Comparison of ENCODE assay signal across 8 cellular contexts in the genomic region with DNA sequence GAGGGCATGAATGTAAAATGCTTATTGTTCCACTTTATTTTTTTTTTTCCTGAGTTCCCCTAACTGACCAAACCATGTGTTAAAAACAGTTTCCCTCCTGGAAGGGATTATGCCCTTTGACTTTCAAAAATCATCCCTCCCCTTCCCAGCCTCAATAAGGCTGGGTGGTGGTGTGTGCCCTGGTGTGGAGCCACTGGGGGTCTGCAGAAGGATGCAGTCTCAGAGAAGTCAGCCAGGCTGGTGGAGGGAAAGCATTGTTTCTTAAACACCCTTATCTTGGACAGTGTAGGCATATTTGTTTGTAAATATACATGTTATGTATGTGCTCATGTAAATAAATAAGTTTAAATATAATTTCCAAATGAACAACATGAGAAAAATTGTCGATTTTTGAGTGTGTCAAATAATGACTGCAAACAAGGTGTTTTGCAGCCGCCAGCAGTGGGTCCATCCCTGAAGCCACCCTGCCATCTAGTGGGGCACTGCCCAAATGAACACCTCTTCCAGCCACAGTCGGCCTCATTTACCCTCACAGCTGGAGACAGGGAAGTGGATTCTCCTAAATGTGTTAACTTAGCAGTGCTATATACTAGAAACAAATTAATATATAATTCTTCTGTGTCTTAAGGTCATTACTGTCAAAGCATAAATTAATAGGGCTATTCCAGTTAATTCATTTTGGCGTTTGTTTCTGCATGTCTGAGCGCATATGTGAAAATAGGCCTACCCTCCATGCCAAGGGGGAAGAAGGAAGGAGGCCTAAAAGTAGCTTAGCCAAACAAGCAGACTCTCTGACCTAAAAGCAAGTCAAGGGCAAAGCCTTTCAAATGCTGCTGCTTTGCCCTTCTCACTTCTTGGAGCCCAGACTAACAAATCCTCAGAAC.
A peak's percentile ranks its signal among the peaks of the same experiment; 100 is the strongest.
DNase-seq lines count a peak whose midpoint lies in the region; ATAC-seq and TF ChIP-seq lines count a peak whose summit lies in the region.

No MANE protein-coding gene starts in this region.

- H3K9me2 ChIP-seq in DOHH2 (replicated peaks; ENCODE audit: control insufficient read depth, low read length): no peaks in the 10 kb centered on the region

- no peaks in the 10 kb centered on the region for H3K9me3 ChIP-seq in DOHH2 (ENCODE audit: control insufficient read depth, insufficient read depth, low read length)
- H3K9me3 ChIP-seq in neuron (ENCODE audit: low read length): no peaks in the 10 kb centered on the region

- H3K27ac ChIP-seq in DOHH2 (ENCODE audit: low read depth, low read length): no peak overlapping the region
- no peak overlapping the region for H3K27ac ChIP-seq in RWPE1

- peak; percentile 56 for DNase-seq in NB4 (ENCODE audit: low read depth)
- peak; percentile 23 for DNase-seq in RWPE1 (ENCODE audit: low spot score)
- no peak for DNase-seq in epithelial cell of proximal tubule (ENCODE audit: low read depth)
- no peak for DNase-seq in mesenteric fat pad (ENCODE audit: low spot score)

- peak; percentile 66 for ATAC-seq in GM21723 (IDR thresholded peaks at IDR 0.05; ENCODE audit: unreplicated experiment)
- no peak for ATAC-seq in HG03095 (IDR thresholded peaks at IDR 0.05; ENCODE audit: unreplicated experiment)

- no peaks in the 10 kb centered on the region for H4K20me1 ChIP-seq in DOHH2 (ENCODE audit: control insufficient read depth, insufficient read depth, low read depth, low read length)

- H3F3A ChIP-seq in DOHH2 (ENCODE audit: control insufficient read depth, insufficient read depth): no peaks in the 10 kb centered on the region

- TF ChIP-seq POLR2A in NB4 (IDR thresholded peaks at IDR 0.05; ENCODE audit: extremely low read depth, insufficient read length): no peak

- TF ChIP-seq CTCF in DOHH2 (IDR thresholded peaks at IDR 0.05; ENCODE audit: low read depth, low read length, poor library complexity, severe bottlenecking): peak; percentile 47
- TF ChIP-seq CTCF in NB4 (IDR thresholded peaks at IDR 0.05; ENCODE audit: low read depth, low read length): peak; percentile 51
- TF ChIP-seq CTCF in RWPE1 (conservative IDR thresholded peaks at IDR 0.05; ENCODE audit: low read depth): peak; percentile 80
- TF ChIP-seq CTCF in epithelial cell of proximal tubule (conservative IDR thresholded peaks at IDR 0.05; ENCODE audit: low read depth, low read length): peak; percentile 89

- POLR2A ChIA-PET in RWPE1 (lab: Yijun Ruan, JAX; ENCODE audit: low non-redundant PET): no interaction called here

- H3K4me2 ChIP-seq in DOHH2 (ENCODE audit: low read length): no peak overlapping the region

- H2AFZ ChIP-seq in neuron (ENCODE audit: low read depth, low read length): peak overlapping the region; percentile 91

- CTCF ChIA-PET in RWPE1 (lab: Yijun Ruan, JAX): interaction anchor here (0.6 to 0.7 kb wide), 4 partner anchors 13 to 1978 kb away, joined by 3 to 4 read pairs (median 3); no protein-coding TSS in a partner anchor

- no peaks in the 10 kb centered on the region for H3K36me3 ChIP-seq in DOHH2 (ENCODE audit: control insufficient read depth, low read length)
- H3K36me3 ChIP-seq in neuron (ENCODE audit: insufficient read depth, low read length): no peaks in the 10 kb centered on the region

- H3K4me3 ChIP-seq in DOHH2 (ENCODE audit: low read length): no peak overlapping the region
- H3K4me3 ChIP-seq in NB4 (ENCODE audit: low read depth, low read length): no peak overlapping the region
- no peak overlapping the region for H3K4me3 ChIP-seq in epithelial cell of proximal tubule (ENCODE audit: low read depth, low read length)
- H3K4me3 ChIP-seq in neuron (ENCODE audit: low read length): peak overlapping the region; percentile 39

- no peaks in the 10 kb centered on the region for H3K27me3 ChIP-seq in DOHH2 (ENCODE audit: control insufficient read depth, low read length)
- H3K27me3 ChIP-seq in neuron (ENCODE audit: insufficient read depth, low read length): no peaks in the 10 kb centered on the region

- no peaks in the 10 kb centered on the region for H3K79me2 ChIP-seq in DOHH2 (ENCODE audit: control insufficient read depth, low read length)

- no peaks in the 10 kb centered on the region for H3K4me1 ChIP-seq in DOHH2 (ENCODE audit: control insufficient read depth, low read length)
- peaks cover 14% of the 10 kb centered on the region for H3K4me1 ChIP-seq in neuron (ENCODE audit: insufficient read depth, low read length)

Comparison
In these comparisons a context has a peak if more than half of its experiments do, and no peak if none do; other contexts are left out.
1. DNase-seq: peak in NB4 (single experiment) and RWPE1 (single experiment); none in epithelial cell of proximal tubule (single experiment) and mesenteric fat pad (single experiment).
2. Peak in every context shown above with its lines, with median percentiles within 50 percentile points of each other: CTCF ChIP-seq.